Comparison of ENCODE assay signal across 1 cellular context in genomic region chr1:202085682-202086373, GRCh38.
TF ChIP-seq lines count a peak whose summit lies in the region.

No MANE protein-coding gene starts in this region.

TF ChIP-seq in HepG2, 621 proteins besides CTCF, POLR2A, EP300 and RAD21 (continued from another document and continues in another):
- TF ChIP-seq BATF2 (CRISPR knock-in tag; IDR thresholded peaks at IDR 0.05) (0 out of 2 replicates have a peak, but pooled peaks have one; percentile 9), ZMAT3 (CRISPR knock-in tag; conservative IDR thresholded peaks at IDR 0.05) (peak; percentile 63), IKZF1 (IDR thresholded peaks at IDR 0.05) (no peak), ZFY (CRISPR knock-in tag; IDR thresholded peaks at IDR 0.05) (peak; percentile 70), CCDC6 (CRISPR knock-in tag; IDR thresholded peaks at IDR 0.05) (peak; percentile 57; the same call in 1 of the 2 replicates), ZNF547 (CRISPR knock-in tag; IDR thresholded peaks at IDR 0.05) (peak; percentile 27; the same call in 1 of the 2 replicates), PHF21A (CRISPR knock-in tag; IDR thresholded peaks at IDR 0.05) (peak; percentile 74), ZBTB38 (CRISPR knock-in tag; IDR thresholded peaks at IDR 0.05) (peak; percentile 60; the same call in 1 of the 2 replicates), ZSCAN30 (CRISPR knock-in tag; IDR thresholded peaks at IDR 0.05) (no peak), ZSCAN25 (CRISPR knock-in tag; IDR thresholded peaks at IDR 0.05) (no peak; the same call in 1 of the 2 replicates), ZFP90 (CRISPR knock-in tag; IDR thresholded peaks at IDR 0.05; ENCODE audit: borderline replicate concordance) (0 out of 2 replicates have a peak, but pooled peaks have one; percentile 33), ZNF30 (CRISPR knock-in tag; IDR thresholded peaks at IDR 0.05) (no peak), ETV5 (CRISPR knock-in tag; IDR thresholded peaks at IDR 0.05; ENCODE audit: borderline replicate concordance) (peak; percentile 38; the same call in 1 of the 2 replicates), ZBTB43 (CRISPR knock-in tag; conservative IDR thresholded peaks at IDR 0.05) (peak; percentile 63; the same call in 1 of the 2 replicates), TCF7 (IDR thresholded peaks at IDR 0.05; ENCODE audit: low read depth) (no peak), ZNF770 (CRISPR knock-in tag; IDR thresholded peaks at IDR 0.05) (no peak; the same call in 1 of the 2 replicates), ELF3 (CRISPR knock-in tag; IDR thresholded peaks at IDR 0.05) (peak; percentile 78), HMGXB4 (CRISPR knock-in tag; IDR thresholded peaks at IDR 0.05; ENCODE audit: borderline replicate concordance in 1 of 2, low read depth in 1 of 2) (peak; percentile 36 to 41; a peak in 1 of 4 replicates), ZBTB2 (CRISPR knock-in tag; IDR thresholded peaks at IDR 0.05; ENCODE audit: low read depth) (no peak), ZNF143 (CRISPR knock-in tag; IDR thresholded peaks at IDR 0.05) (no peak), ATAD3A (CRISPR knock-in tag; IDR thresholded peaks at IDR 0.05) (no peak), ESRRA (CRISPR knock-in tag; IDR thresholded peaks at IDR 0.05; ENCODE audit: low read depth) (no peak; the same call in 1 of the 2 replicates), SOX13 (IDR thresholded peaks at IDR 0.05) (peak; percentile 72; the same call in 1 of the 2 replicates), SOX13 (CRISPR knock-in tag; conservative IDR thresholded peaks at IDR 0.05 in 1 of 2, IDR thresholded peaks at IDR 0.05 in 1 of 2) (peak in 1 of 2 experiments; percentile 91; a peak in 2 of 4 replicates), DRAP1 (CRISPR knock-in tag; IDR thresholded peaks at IDR 0.05) (peak; percentile 97), KAT2B (IDR thresholded peaks at IDR 0.05; ENCODE audit: borderline replicate concordance, low read depth, low read length) (no peak), RERE (CRISPR knock-in tag; IDR thresholded peaks at IDR 0.05; ENCODE audit: low read depth) (peak; percentile 52; the same call in 1 of the 2 replicates), NFRKB (IDR thresholded peaks at IDR 0.05) (no peak), HOMEZ (CRISPR knock-in tag; IDR thresholded peaks at IDR 0.05; ENCODE audit: low read depth) (peak; percentile 82), FOXC1 (CRISPR knock-in tag; IDR thresholded peaks at IDR 0.05; ENCODE audit: borderline replicate concordance) (no peak), PHF5A (CRISPR knock-in tag; IDR thresholded peaks at IDR 0.05; ENCODE audit: low read depth, unreplicated experiment) (no peak), ZBTB21 (CRISPR knock-in tag; IDR thresholded peaks at IDR 0.05) (peak; percentile 76), PHF20 (CRISPR knock-in tag; IDR thresholded peaks at IDR 0.05) (0 out of 2 replicates have a peak, but pooled peaks have one; percentile 10), ZNF841 (CRISPR knock-in tag; IDR thresholded peaks at IDR 0.05; ENCODE audit: borderline replicate concordance) (no peak), ERF (CRISPR knock-in tag; IDR thresholded peaks at IDR 0.05) (peak; percentile 38; the same call in 1 of the 2 replicates), ZNF263 (CRISPR knock-in tag; IDR thresholded peaks at IDR 0.05) (peak; percentile 78; the same call in 1 of the 2 replicates), U2AF2 (IDR thresholded peaks at IDR 0.05; ENCODE audit: low read depth, low read length) (no peak), NR2C2 (CRISPR knock-in tag; IDR thresholded peaks at IDR 0.05; ENCODE audit: borderline replicate concordance) (peak; percentile 58; the same call in 1 of the 2 replicates), ZFX (CRISPR knock-in tag; IDR thresholded peaks at IDR 0.05; ENCODE audit: low read depth) (peak; percentile 78; the same call in 1 of the 2 replicates), TBP (CRISPR knock-in tag; IDR thresholded peaks at IDR 0.05) (no peak), MNT (IDR thresholded peaks at IDR 0.05) (peak; percentile 63; the same call in 1 of the 2 replicates), CBX5 (CRISPR knock-in tag; IDR thresholded peaks at IDR 0.05; ENCODE audit: borderline replicate concordance) (peak; percentile 67; the same call in 1 of the 2 replicates), POGZ (CRISPR knock-in tag; IDR thresholded peaks at IDR 0.05) (peak; percentile 61; the same call in 1 of the 2 replicates), MEIS1 (CRISPR knock-in tag; IDR thresholded peaks at IDR 0.05; ENCODE audit: borderline replicate concordance) (no peak; the same call in 1 of the 2 replicates), MAFF (IDR thresholded peaks at IDR 0.05; ENCODE audit: low read depth, low read length) (no peak), GZF1 (CRISPR knock-in tag; IDR thresholded peaks at IDR 0.05) (no peak), TARDBP (CRISPR knock-in tag; IDR thresholded peaks at IDR 0.05) (peak; percentile 83), TAF1 (CRISPR knock-in tag; IDR thresholded peaks at IDR 0.05) (peak; percentile 49; the same call in 1 of the 2 replicates)
